ENCODE assay signal across 23 cellular contexts in genomic region chr21:27129694-27130093, GRCh38.
"Had no signal": no experiment of that assay in that cellular context is flagged by ENCODE, and none has a peak within 500 bp of the region (broad histone marks: within the 10 kb centered on the region; RNA-seq: fewer than 3 reads in every experiment).

No MANE protein-coding gene starts in this region.

- H3K27ac ChIP-seq: brain microvascular endothelial cell, coronary artery, dorsolateral prefrontal cortex, heart right ventricle had no signal

- H3K36me3 ChIP-seq: brain microvascular endothelial cell, heart right ventricle had no signal

- H3K27me3 ChIP-seq: brain microvascular endothelial cell, dorsolateral prefrontal cortex, heart right ventricle had no signal

- H3K4me3 ChIP-seq: coronary artery, dorsolateral prefrontal cortex, heart right ventricle had no signal

- DNase-seq: activated CD4-positive, alpha-beta memory T cell treated with anti-CD3 and anti-CD28 coated beads for 36 hours; activated CD4-positive, alpha-beta T cell treated with anti-CD3 and anti-CD28 coated beads for 36 hours; activated CD4-positive, alpha-beta T cell treated with anti-CD3 and anti-CD28 coated beads, Interleukin-2, amount 10 ng/mL, durations not matched to agents 24 days and 14 days; activated CD4-positive, CD25-positive, alpha-beta regulatory T cell; activated CD4-positive, CD25-positive, alpha-beta regulatory T cell treated with anti-CD3 and anti-CD28 coated beads, Interleukin-2, amount 50 U/mL, for 72 hours; activated CD8-positive, alpha-beta memory T cell treated with anti-CD3 and anti-CD28 coated beads, Interleukin-2, amount 10 ng/mL, durations not matched to agents 7 days and 5 days; activated CD8-positive, alpha-beta memory T cell treated with anti-CD3 and anti-CD28 coated beads, Interleukin-2, amount 50 U/mL, for 4 hours; activated CD8-positive, alpha-beta T cell treated with anti-CD3 and anti-CD28 coated beads, Interleukin-2, amount 10 ng/mL, durations not matched to agents 7 days and 5 days; activated effector memory CD4-positive, alpha-beta T cell treated with anti-CD3 and anti-CD28 coated beads, Interleukin-2, amount 50 U/mL, for 16 hours; activated naive CD4-positive, alpha-beta T cell treated with anti-CD3 and anti-CD28 coated beads for 36 hours; activated naive CD8-positive, alpha-beta T cell treated with anti-CD3 and anti-CD28 coated beads for 36 hours; activated naive CD8-positive, alpha-beta T cell treated with anti-CD3 and anti-CD28 coated beads, Interleukin-2, amount 50 U/mL, for 24 hours; activated T-cell treated with anti-CD3 and anti-CD28 coated beads, Interleukin-2, amount 50 U/mL, for 1 hour; activated T-cell treated with anti-CD3 and anti-CD28 coated beads, Interleukin-2, amount 50 U/mL, for 48 hours; brain microvascular endothelial cell; dorsolateral prefrontal cortex; effector memory CD4-positive, alpha-beta T cell; endodermal cell; foreskin fibroblast; heart right ventricle; T-helper 2 cell had no signal

- ATAC-seq: activated CD4-positive, alpha-beta T cell treated with anti-CD3 and anti-CD28 coated beads for 36 hours; activated CD8-positive, alpha-beta memory T cell treated with anti-CD3 and anti-CD28 coated beads, Interleukin-2, amount 10 ng/mL, durations not matched to agents 7 days and 5 days; activated CD8-positive, alpha-beta T cell treated with anti-CD3 and anti-CD28 coated beads, Interleukin-2, amount 10 ng/mL, durations not matched to agents 7 days and 5 days; activated naive CD8-positive, alpha-beta T cell treated with anti-CD3 and anti-CD28 coated beads, Interleukin-2, amount 50 U/mL, for 24 hours; esophagus mucosa; heart right ventricle had no signal
